In genomic region chr3:9091811-9092210, GRCh38 we compare ENCODE assay signal across 1 cellular context.
TF ChIP-seq lines count a peak whose summit lies in the region.

No MANE protein-coding gene starts in this region.

TF ChIP-seq in GM23338, 12 proteins besides CTCF, POLR2A, EP300 and RAD21 (continued from another document):
- TF ChIP-seq, protein P1, sequence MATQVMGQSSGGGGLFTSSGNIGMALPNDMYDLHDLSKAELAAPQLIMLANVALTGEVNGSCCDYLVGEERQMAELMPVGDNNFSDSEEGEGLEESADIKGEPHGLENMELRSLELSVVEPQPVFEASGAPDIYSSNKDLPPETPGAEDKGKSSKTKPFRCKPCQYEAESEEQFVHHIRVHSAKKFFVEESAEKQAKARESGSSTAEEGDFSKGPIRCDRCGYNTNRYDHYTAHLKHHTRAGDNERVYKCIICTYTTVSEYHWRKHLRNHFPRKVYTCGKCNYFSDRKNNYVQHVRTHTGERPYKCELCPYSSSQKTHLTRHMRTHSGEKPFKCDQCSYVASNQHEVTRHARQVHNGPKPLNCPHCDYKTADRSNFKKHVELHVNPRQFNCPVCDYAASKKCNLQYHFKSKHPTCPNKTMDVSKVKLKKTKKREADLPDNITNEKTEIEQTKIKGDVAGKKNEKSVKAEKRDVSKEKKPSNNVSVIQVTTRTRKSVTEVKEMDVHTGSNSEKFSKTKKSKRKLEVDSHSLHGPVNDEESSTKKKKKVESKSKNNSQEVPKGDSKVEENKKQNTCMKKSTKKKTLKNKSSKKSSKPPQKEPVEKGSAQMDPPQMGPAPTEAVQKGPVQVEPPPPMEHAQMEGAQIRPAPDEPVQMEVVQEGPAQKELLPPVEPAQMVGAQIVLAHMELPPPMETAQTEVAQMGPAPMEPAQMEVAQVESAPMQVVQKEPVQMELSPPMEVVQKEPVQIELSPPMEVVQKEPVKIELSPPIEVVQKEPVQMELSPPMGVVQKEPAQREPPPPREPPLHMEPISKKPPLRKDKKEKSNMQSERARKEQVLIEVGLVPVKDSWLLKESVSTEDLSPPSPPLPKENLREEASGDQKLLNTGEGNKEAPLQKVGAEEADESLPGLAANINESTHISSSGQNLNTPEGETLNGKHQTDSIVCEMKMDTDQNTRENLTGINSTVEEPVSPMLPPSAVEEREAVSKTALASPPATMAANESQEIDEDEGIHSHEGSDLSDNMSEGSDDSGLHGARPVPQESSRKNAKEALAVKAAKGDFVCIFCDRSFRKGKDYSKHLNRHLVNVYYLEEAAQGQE (IDR thresholded peaks at IDR 0.05; ENCODE audit: unreplicated experiment), result no peak
- TF ChIP-seq POLR2AphosphoS5 (IDR thresholded peaks at IDR 0.05; ENCODE audit: low read depth) (no peak), JUNB (IDR thresholded peaks at IDR 0.05; ENCODE audit: unreplicated experiment) (no peak), ZNF331 (CRISPR knock-in tag; IDR thresholded peaks at IDR 0.05; ENCODE audit: low read depth) (no peak), ZNF114 (CRISPR knock-in tag; IDR thresholded peaks at IDR 0.05) (no peak), NANOG (IDR thresholded peaks at IDR 0.05; ENCODE audit: borderline replicate concordance) (no peak)
TF ChIP-seq in GM23338: peak in this region for 0.
